Comparison of ENCODE assay signal across 8 cellular contexts in the genomic region with DNA sequence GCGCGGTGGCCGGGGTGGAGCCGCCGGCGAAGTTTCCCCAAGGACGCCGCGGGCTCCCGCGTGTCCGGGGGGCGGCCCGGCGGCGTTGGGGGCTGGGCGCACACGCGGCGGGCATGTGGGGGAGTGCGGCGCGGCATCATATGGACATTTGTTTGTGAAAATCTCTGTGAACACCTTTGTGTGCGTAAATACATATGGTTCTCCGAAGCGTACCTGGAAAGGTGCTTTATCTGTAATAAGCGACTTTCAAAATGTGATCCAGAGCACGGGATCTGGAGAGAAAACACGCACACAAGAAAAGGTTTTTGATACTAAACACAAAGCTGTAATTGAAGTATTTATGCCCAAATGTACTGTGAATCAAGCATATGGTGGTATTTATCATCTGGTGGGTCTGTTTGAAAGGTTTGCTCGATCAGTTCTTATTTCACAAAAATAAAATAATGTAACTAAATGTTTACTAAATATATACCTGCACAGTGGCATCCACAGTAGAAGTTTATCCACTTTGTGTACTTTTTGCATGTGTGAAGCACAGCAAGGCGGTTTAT. TPM values are rescaled to one million over a fixed set of nuclear protein-coding genes. Genes with fewer than 3 reads are reported as not detected.
A peak's percentile ranks its signal among the peaks of the same experiment; 100 is the strongest.
DNase-seq lines count a peak whose midpoint lies in the region; ATAC-seq, FAIRE-seq and TF ChIP-seq lines count a peak whose summit lies in the region.

No MANE protein-coding gene starts in this region.

- peak overlapping the region; percentile 97 for H3K4me2 ChIP-seq in HepG2 (ENCODE audit: low read depth, low read length)

- no peak for TF ChIP-seq POLR2A in HepG2 (IDR thresholded peaks at IDR 0.05; ENCODE audit: insufficient read depth in 1 of 2, low read depth in 2 of 2, low read length in 2 of 2)

- ATAC-seq in HepG2 (no peak), GM19035 (IDR thresholded peaks at IDR 0.05; ENCODE audit: unreplicated experiment) (no peak), HG02763 (IDR thresholded peaks at IDR 0.05; ENCODE audit: unreplicated experiment) (no peak)

- POLR2A ChIA-PET in HepG2 (lab: Yijun Ruan, JAX) = interaction anchor here (0.6 to 6.1 kb wide), 5 partner anchors 10 to 162 kb away, joined by 3 to 125 read pairs (median 3); no protein-coding TSS in a partner anchor

- peak overlapping the region; percentile 80 for H3K27ac ChIP-seq in HepG2 (ENCODE audit: extremely low read length, insufficient read depth, low read length)
- H3K27ac ChIP-seq in thymus (ENCODE audit: low read depth) = peak overlapping the region; percentile 97

- H3K79me2 ChIP-seq in HepG2 (ENCODE audit: insufficient read depth, low read length) = peaks cover 36% of the 10 kb centered on the region

- no peak for DNase-seq in AG09309 (ENCODE audit: low read depth)
- DNase-seq in HPDE6-E6E7 (ENCODE audit: extremely low spot score) = peak; percentile 27
- DNase-seq in adipocyte (ENCODE audit: low read depth) = no peak
- no peak for DNase-seq in HepG2 (ENCODE audit: low spot score)
- no peak for DNase-seq in NCI-H187 treated with DMSO at 0.1 percent for 48 hours (lab: John Stamatoyannopoulos, UW)

- TF ChIP-seq RAD21 in HepG2 (CRISPR knock-in tag; IDR thresholded peaks at IDR 0.05) = 0 out of 2 replicates have a peak, but pooled peaks have one; percentile 34

- CTCF ChIA-PET in HepG2 (lab: Yijun Ruan, JAX; ENCODE audit: low intra/inter-chr PET ratio, low total read pairs) = no interaction called here

- in situ Hi-C loops in HepG2 (cut with HindIII; ENCODE audit: extremely low pct_ligation_motif_present, low pct_unique_long_range_greater_than_20kb) = loop anchor here (5.0 to 10.0 kb wide), 2 partner anchors 143 to 159 kb away; no protein-coding TSS in a partner anchor

- H3K36me3 ChIP-seq in adipocyte (ENCODE audit: control insufficient read depth, insufficient read depth, low read length, severe bottlenecking) (no peaks in the 10 kb centered on the region), HepG2 (replicated peaks in 1 of 2; ENCODE audit: control insufficient read depth in 1 of 2, insufficient read depth in 2 of 2, low read length in 2 of 2) (no peaks in the 10 kb centered on the region), thymus (ENCODE audit: control insufficient read depth, insufficient read depth) (no peaks in the 10 kb centered on the region)

- H4K20me1 ChIP-seq in HepG2 (ENCODE audit: insufficient read depth, low read length) = peaks cover 19% of the 10 kb centered on the region

- WGBS in HepG2 (ENCODE audit: low lambda C conversion rate) = 7% methylated on average over 9 of the region's 31 CpGs
- 2% methylated on average over 31 of the region's 31 CpGs for WGBS in thymus

- H3K9me3 ChIP-seq in adipocyte (ENCODE audit: control insufficient read depth, low read length) = no peaks in the 10 kb centered on the region
- no peaks in the 10 kb centered on the region for H3K9me3 ChIP-seq in HepG2 (ENCODE audit: low read length)
- no peaks in the 10 kb centered on the region for H3K9me3 ChIP-seq in thymus (ENCODE audit: control insufficient read depth)

- TF ChIP-seq EP300 in HepG2 (IDR thresholded peaks at IDR 0.05; ENCODE audit: low read depth in 2 of 2, low read length in 2 of 2) (0 out of 4 replicates have a peak, but pooled peaks of 1 of the 2 experiments have one; percentile 38), HepG2 (CRISPR knock-in tag; IDR thresholded peaks at IDR 0.05; ENCODE audit: borderline replicate concordance) (no peak)

- H3K27me3 ChIP-seq in adipocyte (replicated peaks; ENCODE audit: control insufficient read depth, insufficient read depth, low read length) (no peaks in the 10 kb centered on the region), HepG2 (ENCODE audit: control insufficient read depth in 1 of 2, insufficient read depth in 2 of 2, low read length in 2 of 2) (no peaks in the 10 kb centered on the region; a peak in 1 of 5 replicates), thymus (ENCODE audit: control insufficient read depth, insufficient read depth) (no peaks in the 10 kb centered on the region)

- peak overlapping the region; percentile 86 for H2AFZ ChIP-seq in HepG2 (ENCODE audit: low read length)

- TF ChIP-seq CTCF in AG09309 (IDR thresholded peaks at IDR 0.05; ENCODE audit: control insufficient read depth, insufficient read depth, low read depth, low read length, missing control alignments) = no peak
- no peak for TF ChIP-seq CTCF in HepG2 (CRISPR knock-in tag; IDR thresholded peaks at IDR 0.05)

- H3K4me1 ChIP-seq in adipocyte (ENCODE audit: control insufficient read depth, insufficient read depth, low read length) (peaks cover 27% of the 10 kb centered on the region), HepG2 (ENCODE audit: insufficient read depth, low read length) (peaks cover 36% of the 10 kb centered on the region), thymus (ENCODE audit: control insufficient read depth, insufficient read depth, low read length) (peaks cover 19% of the 10 kb centered on the region)

- H3K4me3 ChIP-seq in AG09309 (ENCODE audit: control insufficient read depth, low read depth, low read length) = peak overlapping the region; percentile 70
- peak overlapping the region; percentile 84 for H3K4me3 ChIP-seq in adipocyte (ENCODE audit: low read length)
- H3K4me3 ChIP-seq in HepG2 (replicated peaks in 1 of 3; ENCODE audit: insufficient read depth in 1 of 3, low read depth in 2 of 3, low read length in 3 of 3) = peak overlapping the region; percentile 64 to 82 (median 64)
- H3K4me3 ChIP-seq in thymus (ENCODE audit: low read length) = peak overlapping the region; percentile 99

- BruUV-seq in HepG2 (replicated peaks; lab: Mats Ljungman, UMichigan) = TSS peak; percentile 96

- intact Hi-C loops in HepG2 (cut with micrococcal nuclease; ENCODE audit: unreplicated experiment) = loop anchor here (1.0 to 10.0 kb wide), 6 partner anchors 46 to 297 kb away; no protein-coding TSS in a partner anchor

- H3K9ac ChIP-seq in adipocyte (ENCODE audit: low read length) (peak overlapping the region; percentile 88), HepG2 (ENCODE audit: insufficient read depth, low read depth, low read length) (peak overlapping the region; percentile 96)

- no peak for FAIRE-seq in HepG2 (lab: Jason Lieb, UNC)

TF ChIP-seq in HepG2, 621 proteins besides CTCF, POLR2A, EP300 and RAD21 (continues in another document):
- peak; percentile 44; the same call in 1 of the 2 replicates for TF ChIP-seq ARID5B (CRISPR knock-in tag; IDR thresholded peaks at IDR 0.05)
- TF ChIP-seq ZNF510 (CRISPR knock-in tag; IDR thresholded peaks at IDR 0.05; ENCODE audit: low read depth) = no peak
- TF ChIP-seq ZNF331 (CRISPR knock-in tag; IDR thresholded peaks at IDR 0.05) = peak; percentile 49; the same call in 1 of the 2 replicates
- peak; percentile 20 for TF ChIP-seq YY1 (IDR thresholded peaks at IDR 0.05; ENCODE audit: insufficient read depth, insufficient replicate concordance, low read depth, low read length)
- no peak for TF ChIP-seq KLF12 (CRISPR knock-in tag; IDR thresholded peaks at IDR 0.05; ENCODE audit: borderline replicate concordance)

RNA-seq across cellular contexts. Expression of gene TBL1XR1, which starts 0.7 kb away (rescaled TPM):
- total RNA-seq in HepG2 (2016; rRNA removed; fragmentation: Illumina TruSeq; extraction: Trizol) = 62.5 and 108 TPM in 2 replicates
- total RNA-seq in HepG2 (2016; cell fraction: cytosol; rRNA removed; fragmentation: Illumina TruSeq; extraction: Trizol; ENCODE audit: low read depth) = 10.8 TPM in 2 replicates
- total RNA-seq in HepG2 (2016; cell fraction: insoluble cytoplasmic fraction; rRNA removed; fragmentation: Illumina TruSeq; extraction: Trizol) = 67.0 and 111 TPM in 2 replicates
- total RNA-seq in HepG2 (2016; cell fraction: membrane; rRNA removed; fragmentation: Illumina TruSeq; extraction: Trizol) = 31.7 and 36.1 TPM in 2 replicates
- 58.6 and 64.8 TPM in 2 replicates for total RNA-seq in HepG2 (2016; cell fraction: nucleus; rRNA removed; fragmentation: Illumina TruSeq; extraction: Trizol)
- 49.2 and 57.7 TPM in 2 replicates for polyA plus RNA-seq in HepG2 (2011; rRNA removed)
- 12.2 and 20.2 TPM in 2 replicates for polyA plus RNA-seq in HepG2 (2011; cell fraction: cytosol; rRNA removed)
- polyA plus RNA-seq in HepG2 (2011; cell fraction: nucleus; rRNA removed) = 20.1 and 30.6 TPM in 2 replicates
- 21.8 and 27.0 TPM in 2 replicates for polyA plus RNA-seq in HepG2 (2012)
- 1.9 and 2.1 TPM in 2 replicates for polyA plus RNA-seq in HepG2 (2016; cell fraction: cytosol; fragmentation: Illumina TruSeq; extraction: Trizol; ENCODE audit: low read depth)
- 38.3 and 42.9 TPM in 2 replicates for polyA plus RNA-seq in HepG2 (2016; cell fraction: insoluble cytoplasmic fraction; fragmentation: Illumina TruSeq; extraction: Trizol; ENCODE audit: low read depth)
- polyA plus RNA-seq in HepG2 (2016; cell fraction: membrane; fragmentation: Illumina TruSeq; extraction: Trizol; ENCODE audit: low read depth) = 6.4 and 9.9 TPM in 2 replicates
- 53.4 and 55.7 TPM in 2 replicates for polyA plus RNA-seq in HepG2 (2016; cell fraction: nucleus; fragmentation: Illumina TruSeq; extraction: Trizol; ENCODE audit: insufficient read depth, low read depth)
- 126 and 330 TPM in 2 replicates for polyA minus RNA-seq in HepG2 (2011; rRNA and poly(A)+ RNA removed; ENCODE audit: low replicate concordance)
- polyA minus RNA-seq in HepG2 (2011; cell fraction: cytosol; rRNA and poly(A)+ RNA removed) = 128 and 166 TPM in 2 replicates
- polyA minus RNA-seq in HepG2 (2011; cell fraction: nucleus; rRNA and poly(A)+ RNA removed) = 187 and 199 TPM in 2 replicates
- polyA plus RNA-seq in thymus = 66.5 TPM
